In the genomic region with DNA sequence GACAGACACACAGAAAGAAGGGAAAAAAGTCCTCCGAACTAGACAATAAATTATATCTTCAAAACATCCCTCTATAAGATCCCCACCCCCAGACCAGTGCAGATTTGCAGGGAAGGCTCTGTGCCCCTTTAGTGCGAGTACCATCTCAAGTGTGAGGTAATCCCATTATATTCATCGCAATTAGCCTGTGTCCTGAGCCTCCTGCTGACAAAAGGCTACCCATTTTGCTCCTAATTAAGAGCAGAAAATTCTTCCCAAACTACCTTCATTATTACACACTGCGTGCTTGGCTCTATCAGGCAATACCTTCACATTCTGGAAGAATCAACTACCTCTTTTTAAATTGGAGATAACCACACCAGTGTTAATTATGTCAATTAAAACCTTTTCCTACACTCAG, we compare ENCODE assay signal across 18 cellular contexts.
A peak's percentile ranks its signal among the peaks of the same experiment; 100 is the strongest.
DNase-seq lines count a peak whose midpoint lies in the region; ATAC-seq and TF ChIP-seq lines count a peak whose summit lies in the region.
"Had no signal": no experiment of that assay in that cellular context is flagged by ENCODE, and none has a peak within 500 bp of the region (broad histone marks: within the 10 kb centered on the region; RNA-seq: fewer than 3 reads in every experiment).

No MANE protein-coding gene starts in this region.

- H3K27me3 Mint-ChIP-seq in GM23338 (ENCODE audit: insufficient read depth, low read depth, poor library complexity) (no peaks in the 10 kb centered on the region), neural progenitor cell (ENCODE audit: insufficient read depth, low read depth) (peaks cover 3% of the 10 kb centered on the region), T-cell (no peaks in the 10 kb centered on the region)
- H3K27me3 Mint-ChIP-seq: CD8-positive, alpha-beta memory T cell had no signal

- H3K4me3 ChIP-seq in GM23338 (no peak overlapping the region), neural progenitor cell (peak overlapping the region; percentile 18)

- CTCF ChIA-PET in T-cell (lab: Charles Lee), result no interaction called here

- peaks cover 9% of the 10 kb centered on the region for H3K4me1 ChIP-seq in GM23338 (ENCODE audit: insufficient read depth)
- peaks cover 20% of the 10 kb centered on the region for H3K4me1 ChIP-seq in neural progenitor cell

- H3K9me3 ChIP-seq in neural progenitor cell (ENCODE audit: low read depth), result no peaks in the 10 kb centered on the region

- H3K36me3 ChIP-seq in GM23338 (ENCODE audit: insufficient read depth) (no peaks in the 10 kb centered on the region), neural progenitor cell (no peaks in the 10 kb centered on the region)

- H3K4me2 ChIP-seq in GM23338 (peak overlapping the region; percentile 15; the same call in 1 of the 2 replicates), neural progenitor cell (peak overlapping the region; percentile 71)

- H3K9me2 ChIP-seq in GM23338 (ENCODE audit: insufficient read depth), result no peaks in the 10 kb centered on the region

- TF ChIP-seq CTCF in GM23338 (conservative IDR thresholded peaks at IDR 0.05; ENCODE audit: low read depth in 2 of 2) (no peak), neural progenitor cell (IDR thresholded peaks at IDR 0.05) (no peak)

- H3K27me3 ChIP-seq in GM23338 (ENCODE audit: insufficient read depth) (no peaks in the 10 kb centered on the region), neural progenitor cell (no peaks in the 10 kb centered on the region)

- H3K36me3 Mint-ChIP-seq in GM23338 (ENCODE audit: low read depth) (no peaks in the 10 kb centered on the region), neural progenitor cell (no peaks in the 10 kb centered on the region), T-cell (no peaks in the 10 kb centered on the region)
- H3K36me3 Mint-ChIP-seq: CD8-positive, alpha-beta memory T cell had no signal

- H3K27ac ChIP-seq in GM23338 (ENCODE audit: low read depth) (no peak overlapping the region), neural progenitor cell (peak overlapping the region; percentile 83)

- H3K4me3 Mint-ChIP-seq in GM23338 (no peak overlapping the region), neural progenitor cell (no peak overlapping the region), T-cell (no peak overlapping the region)

- ATAC-seq in GM23338, result peak; percentile 34; the same call in 2 of the 3 replicates
- no peak for ATAC-seq in HG03045 (IDR thresholded peaks at IDR 0.05; ENCODE audit: unreplicated experiment)
- no peak for ATAC-seq in T-cell (replicated peaks in 1 of 4)

- H3K79me2 ChIP-seq in GM23338 (replicated peaks; ENCODE audit: insufficient read depth), result no peaks in the 10 kb centered on the region
- no peaks in the 10 kb centered on the region for H3K79me2 ChIP-seq in neural progenitor cell (ENCODE audit: low read depth)

- H3K9me3 Mint-ChIP-seq in GM23338 (peaks cover 2% of the 10 kb centered on the region; the same call in 1 of the 3 replicates), neural progenitor cell (peaks cover 5% of the 10 kb centered on the region), T-cell (peaks cover 11 to 25% (median 19%) of the 10 kb centered on the region in 3 donors)

- H3K4me1 Mint-ChIP-seq in GM23338 (peaks cover 16% of the 10 kb centered on the region), neural progenitor cell (peaks cover 12% of the 10 kb centered on the region), T-cell (no peaks in the 10 kb centered on the region)
- H3K4me1 Mint-ChIP-seq: CD8-positive, alpha-beta memory T cell had no signal

- DNase-seq in GM23338 (ENCODE audit: low spot score), result no peak
- peak; percentile 55 for DNase-seq in NCI-H146 treated with DMSO at 0.1 percent for 48 hours (lab: John Stamatoyannopoulos, UW; ENCODE audit: unreplicated experiment)
- peak; percentile 87 for DNase-seq in NCI-H82 (lab: John Stamatoyannopoulos, UW)
- DNase-seq in neural progenitor cell (ENCODE audit: low spot score), result peak; percentile 84
- DNase-seq in HPDE6-E6E7 (ENCODE audit: extremely low spot score), result no peak
- DNase-seq in T-cell, result no peak
- DNase-seq: C1 segment of cervical spinal cord; CD8-positive, alpha-beta memory T cell; DMS 273 treated with DMSO at 0.1 percent for 48 hours; DND-41; IMR-90; NCI-H1694; NCI-H2107; NK-92 treated with Interleukin-12 subunit alpha and Interleukin-12 subunit beta, amount 100 ng/mL, for 24 hours; Right ventricle myocardium superior; T-helper 1 cell; T-helper 9 cell had no signal

- POLR2A ChIA-PET in T-cell (lab: Charles Lee), result no interaction called here

- H3F3A ChIP-seq in GM23338 (replicated peaks; ENCODE audit: low read depth) (no peaks in the 10 kb centered on the region), neural progenitor cell (ENCODE audit: low read depth) (peaks cover 14% of the 10 kb centered on the region)

- H2AFZ ChIP-seq in GM23338 (no peak overlapping the region), neural progenitor cell (replicated peaks) (no peak overlapping the region)

- no peak overlapping the region for H3K9ac ChIP-seq in neural progenitor cell

- H4K20me1 ChIP-seq in GM23338 (replicated peaks; ENCODE audit: insufficient read depth), result no peaks in the 10 kb centered on the region
- H4K20me1 ChIP-seq in neural progenitor cell (ENCODE audit: low read depth), result no peaks in the 10 kb centered on the region

- H3K27ac Mint-ChIP-seq in GM23338 (no peak overlapping the region; the same call in 1 of the 2 replicates), neural progenitor cell (no peak overlapping the region), T-cell (no peak overlapping the region)
- H3K27ac Mint-ChIP-seq: CD8-positive, alpha-beta memory T cell had no signal

TF ChIP-seq in GM23338, 12 proteins besides CTCF, POLR2A, EP300 and RAD21 (continues in another document):
- TF ChIP-seq STAT1 (IDR thresholded peaks at IDR 0.05; ENCODE audit: unreplicated experiment) (no peak), ZNF114 (CRISPR knock-in tag; IDR thresholded peaks at IDR 0.05) (no peak), CREB1 (CRISPR knock-in tag; IDR thresholded peaks at IDR 0.05; ENCODE audit: low read depth) (no peak), NANOG (IDR thresholded peaks at IDR 0.05; ENCODE audit: borderline replicate concordance) (no peak), EZH2phosphoT487 (IDR thresholded peaks at IDR 0.05; ENCODE audit: unreplicated experiment) (no peak), ETS1 (IDR thresholded peaks at IDR 0.05) (no peak)

Comparison
In these comparisons a context has a peak if more than half of its experiments do, and no peak if none do; other contexts are left out.
1. DNase-seq: peak in NCI-H146 treated with DMSO at 0.1 percent for 48 hours (single experiment), NCI-H82 (single experiment) and neural progenitor cell (single experiment); none in GM23338 (single experiment), HPDE6-E6E7 (single experiment) and T-cell (0 of 34).